10 cellular contexts compared by ENCODE assay signal in the genomic region with DNA sequence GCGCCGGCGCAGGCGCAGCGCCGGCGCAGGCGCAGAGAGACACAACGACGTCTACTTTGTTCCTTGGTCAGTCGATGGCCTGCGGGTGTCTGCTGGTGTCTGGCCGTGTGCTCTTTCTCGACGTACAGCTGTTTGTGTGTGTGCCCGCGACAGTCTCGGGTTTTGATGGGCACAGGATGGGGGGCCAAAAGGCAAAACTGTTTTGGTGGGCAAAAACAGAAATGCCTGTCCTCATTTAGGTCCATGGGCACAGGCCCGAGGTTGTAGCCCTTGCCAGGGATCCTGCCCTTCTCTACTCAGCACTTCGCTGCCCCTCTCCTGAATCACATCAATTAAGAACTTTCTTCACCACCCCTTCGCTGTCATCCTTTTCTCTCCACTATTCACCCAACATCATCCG.
DNase-seq lines count a peak whose midpoint lies in the region; ATAC-seq and TF ChIP-seq lines count a peak whose summit lies in the region.
"Had no signal": no experiment of that assay in that cellular context is flagged by ENCODE, and none has a peak within 500 bp of the region (broad histone marks: within the 10 kb centered on the region; RNA-seq: fewer than 3 reads in every experiment).

No MANE protein-coding gene starts in this region.

- no peaks in the 10 kb centered on the region for H3K4me1 Mint-ChIP-seq in activated naive CD4-positive, alpha-beta T cell treated with anti-CD3 and anti-CD28 coated beads, Interleukin-2, amount 10 ng/mL, durations not matched to agents 7 days and 5 days
- H3K4me1 Mint-ChIP-seq in activated T-helper 17 cell treated with anti-CD3 and anti-CD28 coated beads, Interleukin-2, amount 50 U/mL, for 72 hours: no peaks in the 10 kb centered on the region

- peaks cover 5% of the 10 kb centered on the region for H3K9me3 Mint-ChIP-seq in activated naive CD4-positive, alpha-beta T cell treated with anti-CD3 and anti-CD28 coated beads, Interleukin-2, amount 10 ng/mL, durations not matched to agents 7 days and 5 days
- peaks cover 6% of the 10 kb centered on the region for H3K9me3 Mint-ChIP-seq in activated T-helper 17 cell treated with anti-CD3 and anti-CD28 coated beads, Interleukin-2, amount 50 U/mL, for 72 hours

- no peaks in the 10 kb centered on the region for H3K27me3 ChIP-seq in layer of hippocampus (ENCODE audit: control insufficient read depth, insufficient read depth, low read length)
- H3K27me3 ChIP-seq in subcutaneous abdominal adipose tissue (ENCODE audit: control insufficient read depth in 5 of 5, insufficient read depth in 4 of 5, low read length in 5 of 5): no peaks in the 10 kb centered on the region
- H3K27me3 ChIP-seq in Peyer's patch: no peaks in the 10 kb centered on the region

- CTCF ChIA-PET in activated naive CD4-positive, alpha-beta T cell treated with anti-CD3 and anti-CD28 coated beads, Interleukin-2, amount 10 ng/mL, durations not matched to agents 7 days and 5 days (lab: Charles Lee): no interaction called here

- H3K4me3 Mint-ChIP-seq in activated naive CD4-positive, alpha-beta T cell treated with anti-CD3 and anti-CD28 coated beads, Interleukin-2, amount 10 ng/mL, durations not matched to agents 7 days and 5 days: peak overlapping the region; percentile 8
- H3K4me3 Mint-ChIP-seq in activated T-helper 17 cell treated with anti-CD3 and anti-CD28 coated beads, Interleukin-2, amount 50 U/mL, for 72 hours: peak overlapping the region; percentile 14

- no peaks in the 10 kb centered on the region for H3K36me3 Mint-ChIP-seq in activated naive CD4-positive, alpha-beta T cell treated with anti-CD3 and anti-CD28 coated beads, Interleukin-2, amount 10 ng/mL, durations not matched to agents 7 days and 5 days
- no peaks in the 10 kb centered on the region for H3K36me3 Mint-ChIP-seq in activated T-helper 17 cell treated with anti-CD3 and anti-CD28 coated beads, Interleukin-2, amount 50 U/mL, for 72 hours (ENCODE audit: low read depth)

- no peak for DNase-seq in activated naive CD4-positive, alpha-beta T cell treated with anti-CD3 and anti-CD28 coated beads, Interleukin-2, amount 10 ng/mL, durations not matched to agents 7 days and 5 days
- no peak for DNase-seq in activated naive CD4-positive, alpha-beta T cell treated with anti-CD3 and anti-CD28 coated beads, Interleukin-2, amount 50 U/mL, for 16 hours
- DNase-seq in GM03348 (ENCODE audit: low spot score): no peak
- DNase-seq in Peyer's patch: no peak
- DNase-seq: cerebellar nuclear complex had no signal

- ATAC-seq in activated T-helper 17 cell treated with anti-CD3 and anti-CD28 coated beads, Interleukin-2, amount 50 U/mL, for 72 hours (replicated peaks): no peak
- no peak for ATAC-seq in GM21423 (IDR thresholded peaks at IDR 0.05; ENCODE audit: unreplicated experiment)
- ATAC-seq: Panc1 had no signal

- H3K27ac ChIP-seq in layer of hippocampus (ENCODE audit: low read depth, low read length) (peak overlapping the region; percentile 52), subcutaneous abdominal adipose tissue (ENCODE audit: low read depth, low read length) (no peak overlapping the region), Peyer's patch (no peak overlapping the region)

- H3K4me3 ChIP-seq in subcutaneous abdominal adipose tissue (ENCODE audit: low read depth in 1 of 5, low read length in 5 of 5): peak overlapping the region in 3 of 5 donors; percentile 9 to 36 (median 11)
- H3K4me3 ChIP-seq in Peyer's patch: no peak overlapping the region

- H3K4me1 ChIP-seq in subcutaneous abdominal adipose tissue (ENCODE audit: control insufficient read depth in 5 of 5, insufficient read depth in 5 of 5, low read length in 5 of 5): peaks cover 0 to 3% (median 0%) of the 10 kb centered on the region in 5 donors
- H3K4me1 ChIP-seq in Peyer's patch: no peaks in the 10 kb centered on the region

- no peaks in the 10 kb centered on the region for H3K36me3 ChIP-seq in subcutaneous abdominal adipose tissue (ENCODE audit: control insufficient read depth in 5 of 5, insufficient read depth in 5 of 5, low read length in 5 of 5)
- H3K36me3 ChIP-seq in Peyer's patch: no peaks in the 10 kb centered on the region

- H3K9ac ChIP-seq in subcutaneous abdominal adipose tissue (ENCODE audit: low read length in 5 of 5): no peak overlapping the region

- H3K27ac Mint-ChIP-seq in activated naive CD4-positive, alpha-beta T cell treated with anti-CD3 and anti-CD28 coated beads, Interleukin-2, amount 10 ng/mL, durations not matched to agents 7 days and 5 days: peak overlapping the region; percentile 53
- H3K27ac Mint-ChIP-seq in activated T-helper 17 cell treated with anti-CD3 and anti-CD28 coated beads, Interleukin-2, amount 50 U/mL, for 72 hours: no peak overlapping the region

- H3K9me3 ChIP-seq in subcutaneous abdominal adipose tissue (ENCODE audit: control insufficient read depth in 5 of 5, low read length in 5 of 5): no peaks in the 10 kb centered on the region
- no peaks in the 10 kb centered on the region for H3K9me3 ChIP-seq in Peyer's patch

- no peaks in the 10 kb centered on the region for H3K27me3 Mint-ChIP-seq in activated naive CD4-positive, alpha-beta T cell treated with anti-CD3 and anti-CD28 coated beads, Interleukin-2, amount 10 ng/mL, durations not matched to agents 7 days and 5 days
- peaks cover 13% of the 10 kb centered on the region for H3K27me3 Mint-ChIP-seq in activated T-helper 17 cell treated with anti-CD3 and anti-CD28 coated beads, Interleukin-2, amount 50 U/mL, for 72 hours

- no peak for TF ChIP-seq CTCF in Peyer's patch (IDR thresholded peaks at IDR 0.05)

- TF ChIP-seq POLR2A in Peyer's patch (IDR thresholded peaks at IDR 0.05): no peak

Comparison
In these comparisons a context has a peak if more than half of its experiments do, and no peak if none do; other contexts are left out.
1. H3K4me3 ChIP-seq: peak in subcutaneous abdominal adipose tissue (3 of 5); none in Peyer's patch (0 of 4).